ENCODE assay signal across 32 cellular contexts in genomic region chr11:114442559-114442958, GRCh38.
"Had no signal": no experiment of that assay in that cellular context is flagged by ENCODE, and none has a peak within 500 bp of the region (broad histone marks: within the 10 kb centered on the region; RNA-seq: fewer than 3 reads in every experiment).

No MANE protein-coding gene starts in this region.

- H3K27me3 ChIP-seq: brain microvascular endothelial cell, Peyer's patch, SJSA1 had no signal

- H3K9me3 ChIP-seq: Peyer's patch, SJSA1, SK-N-SH had no signal

- H3K4me3 Mint-ChIP-seq: activated CD4-positive, alpha-beta T cell treated with anti-CD3 and anti-CD28 coated beads for 36 hours; activated CD4-positive, alpha-beta T cell treated with anti-CD3 and anti-CD28 coated beads, Interleukin-2, amount 10 ng/mL, durations not matched to agents 7 days and 5 days; activated naive CD4-positive, alpha-beta T cell treated with anti-CD3 and anti-CD28 coated beads for 36 hours; activated naive CD8-positive, alpha-beta T cell; activated naive CD8-positive, alpha-beta T cell treated with anti-CD3 and anti-CD28 coated beads, Interleukin-2, amount 50 U/mL, for 24 hours; activated T-cell treated with anti-CD3 and anti-CD28 coated beads, Interleukin-2, amount 50 U/mL, for 4 hours; activated T-helper 1 cell treated with anti-CD3 and anti-CD28 coated beads, Interleukin-12 subunit alpha, Interleukin-12 subunit beta, Interleukin-2, Interleukin-4 antibody, amounts not matched to agents 30 ng/mL and 10 ng/mL and 1 ng/mL, durations not matched to agents 14 hours and 24 hours and 36 hours; T-helper 1 cell treated with Interleukin-12 subunit alpha and Interleukin-12 subunit beta and Interleukin-4 antibody, amounts not matched to agents 30 μg/mL and 1 μg/mL, for 36 hours; T-helper 2 cell treated with Interferon-gamma antibody and Interleukin-4, amounts not matched to agents 5 μg/mL and 100 μg/mL, for 36 hours had no signal

- H3K27me3 Mint-ChIP-seq: activated CD4-positive, alpha-beta T cell treated with anti-CD3 and anti-CD28 coated beads for 36 hours; activated CD4-positive, alpha-beta T cell treated with anti-CD3 and anti-CD28 coated beads, Interleukin-2, amount 10 ng/mL, durations not matched to agents 7 days and 5 days; activated naive CD8-positive, alpha-beta T cell; activated naive CD8-positive, alpha-beta T cell treated with anti-CD3 and anti-CD28 coated beads, Interleukin-2, amount 50 U/mL, for 24 hours had no signal

- H3K4me2 ChIP-seq: KMS-11 had no signal

- ATAC-seq: activated CD4-positive, alpha-beta T cell treated with anti-CD3 and anti-CD28 coated beads for 36 hours; activated CD4-positive, CD25-positive, alpha-beta regulatory T cell treated with anti-CD3 and anti-CD28 coated beads, Interleukin-2, amount 50 U/mL, for 24 hours; activated naive CD8-positive, alpha-beta T cell treated with anti-CD3 and anti-CD28 coated beads, Interleukin-2, amount 50 U/mL, for 24 hours; activated T-cell treated with anti-CD3 and anti-CD28 coated beads, Interleukin-2, amount 50 U/mL, for 4 hours; PC-3; WTC11 had no signal

- H3K4me3 ChIP-seq: Peyer's patch, SJSA1 had no signal

- H3K9me2 ChIP-seq: SK-N-SH had no signal

- H3K27ac Mint-ChIP-seq: activated CD4-positive, alpha-beta T cell treated with anti-CD3 and anti-CD28 coated beads for 36 hours; activated CD4-positive, alpha-beta T cell treated with anti-CD3 and anti-CD28 coated beads, Interleukin-2, amount 10 ng/mL, durations not matched to agents 7 days and 5 days; activated naive CD4-positive, alpha-beta T cell treated with anti-CD3 and anti-CD28 coated beads for 36 hours; activated naive CD8-positive, alpha-beta T cell; activated naive CD8-positive, alpha-beta T cell treated with anti-CD3 and anti-CD28 coated beads, Interleukin-2, amount 50 U/mL, for 24 hours; activated T-helper 1 cell treated with anti-CD3 and anti-CD28 coated beads, Interleukin-12 subunit alpha, Interleukin-12 subunit beta, Interleukin-2, Interleukin-4 antibody, amounts not matched to agents 30 ng/mL and 10 ng/mL and 1 ng/mL, durations not matched to agents 14 hours and 24 hours and 36 hours; T-helper 1 cell treated with Interleukin-12 subunit alpha and Interleukin-12 subunit beta and Interleukin-4 antibody, amounts not matched to agents 30 μg/mL and 1 μg/mL, for 36 hours; T-helper 2 cell treated with Interferon-gamma antibody and Interleukin-4, amounts not matched to agents 5 μg/mL and 100 μg/mL, for 36 hours; WTC11 had no signal

- DNase-seq: activated CD4-positive, alpha-beta T cell treated with anti-CD3 and anti-CD28 coated beads for 36 hours; activated CD4-positive, alpha-beta T cell treated with anti-CD3 and anti-CD28 coated beads, Interleukin-2, amount 10 ng/mL, durations not matched to agents 7 days and 5 days; activated CD4-positive, alpha-beta T cell treated with anti-CD3 and anti-CD28 coated beads, Interleukin-2, amount 50 U/mL, for 48 hours; activated CD8-positive, alpha-beta memory T cell treated with anti-CD3 and anti-CD28 coated beads, Interleukin-2, amount 50 U/mL, for 4 hours; activated gamma-delta T cell treated with Interleukin-2 at 50 U/mL for 16 hours; activated naive CD4-positive, alpha-beta T cell treated with anti-CD3 and anti-CD28 coated beads for 36 hours; activated naive CD8-positive, alpha-beta T cell treated with anti-CD3 and anti-CD28 coated beads, Interleukin-2, amount 50 U/mL, for 24 hours; activated T-cell treated with anti-CD3 and anti-CD28 coated beads for 4 hours; activated T-cell treated with anti-CD3 and anti-CD28 coated beads, Interleukin-2, amount 50 U/mL, for 4 hours; anterior cingulate cortex; brain microvascular endothelial cell; central memory CD4-positive, alpha-beta T cell; NCI-H1105; NCI-H1417 treated with DMSO at 0.1 percent for 48 hours; NCI-H187 treated with DMSO at 0.1 percent for 48 hours; NCI-H226; NCI-H446 treated with DMSO at 0.1 percent for 48 hours; NCI-H524; NCI-H82; PC-3; Peyer's patch; RPMI8226; SHP77 treated with DMSO at 0.1 percent for 48 hours; SK-N-SH had no signal

- H3K9me3 Mint-ChIP-seq: activated CD4-positive, alpha-beta T cell treated with anti-CD3 and anti-CD28 coated beads, Interleukin-2, amount 10 ng/mL, durations not matched to agents 7 days and 5 days; activated naive CD4-positive, alpha-beta T cell treated with anti-CD3 and anti-CD28 coated beads for 36 hours; activated naive CD8-positive, alpha-beta T cell treated with anti-CD3 and anti-CD28 coated beads, Interleukin-2, amount 50 U/mL, for 24 hours; activated T-cell treated with anti-CD3 and anti-CD28 coated beads, Interleukin-2, amount 50 U/mL, for 4 hours; activated T-helper 1 cell treated with anti-CD3 and anti-CD28 coated beads, Interleukin-12 subunit alpha, Interleukin-12 subunit beta, Interleukin-2, Interleukin-4 antibody, amounts not matched to agents 30 ng/mL and 10 ng/mL and 1 ng/mL, durations not matched to agents 14 hours and 24 hours and 36 hours; T-helper 1 cell treated with Interleukin-12 subunit alpha and Interleukin-12 subunit beta and Interleukin-4 antibody, amounts not matched to agents 30 μg/mL and 1 μg/mL, for 36 hours; T-helper 2 cell treated with Interferon-gamma antibody and Interleukin-4, amounts not matched to agents 5 μg/mL and 100 μg/mL, for 36 hours; WTC11 had no signal

- H3K27ac ChIP-seq: brain microvascular endothelial cell, KMS-11, Peyer's patch, SJSA1 had no signal
